Comparison of ENCODE assay signal across 12 cellular contexts in the genomic region with DNA sequence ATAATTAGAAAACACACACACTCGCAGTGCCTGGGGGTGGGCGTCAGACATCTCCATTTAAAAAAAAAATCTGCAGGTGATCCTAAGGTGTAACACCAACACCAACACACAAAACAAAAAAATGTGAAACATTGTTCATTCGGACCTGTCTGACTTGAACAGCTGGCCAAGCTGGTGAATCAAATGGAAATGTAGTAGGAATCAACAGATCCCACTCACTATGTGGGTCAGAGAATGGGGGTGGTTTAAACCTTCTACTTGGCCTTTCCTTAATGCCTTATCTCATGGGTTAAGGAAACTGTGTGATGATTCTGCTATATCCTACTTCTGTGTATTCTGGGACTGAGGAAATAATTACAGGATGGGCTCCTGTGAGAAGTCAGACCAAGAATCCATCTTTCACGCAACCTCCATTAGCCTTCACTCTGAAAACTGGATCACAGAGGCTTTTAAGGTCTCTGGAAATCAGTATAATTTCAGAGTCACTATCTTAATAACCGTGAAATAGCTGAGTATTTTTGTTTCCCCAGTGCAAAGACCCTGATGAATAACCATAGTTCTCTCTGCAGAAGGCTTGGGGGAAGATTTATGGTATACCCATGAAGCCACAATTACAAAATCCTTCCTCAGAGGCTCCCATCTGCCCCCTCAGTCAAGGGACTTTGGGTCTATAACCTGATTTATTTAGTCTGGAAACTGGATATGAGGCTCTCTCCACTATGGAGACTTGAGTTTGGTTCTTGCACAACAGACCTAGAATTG. TPM values are rescaled to one million over a fixed set of nuclear protein-coding genes. Genes with fewer than 3 reads are reported as not detected.
DNase-seq lines count a peak whose midpoint lies in the region; ATAC-seq and TF ChIP-seq lines count a peak whose summit lies in the region.
"Had no signal": no experiment of that assay in that cellular context is flagged by ENCODE, and none has a peak within 500 bp of the region (broad histone marks: within the 10 kb centered on the region; RNA-seq: fewer than 3 reads in every experiment).

No MANE protein-coding gene starts in this region.

- peak overlapping the region; percentile 37 for H3K27ac Mint-ChIP-seq in nephron progenitor cell
- H3K27ac Mint-ChIP-seq: CD4-positive, CD25-positive, alpha-beta regulatory T cell had no signal

- POLR2A ChIA-PET in A673 (lab: Charles Lee; ENCODE audit: low non-redundant PET) = no interaction called here

- peak; percentile 16; the same call in 1 of the 3 replicates for ATAC-seq in RWPE2 (ENCODE audit: low read depth)

- H3K27ac ChIP-seq in 22Rv1 = peak overlapping the region; percentile 44
- no peak overlapping the region for H3K27ac ChIP-seq in A673 (ENCODE audit: low read depth, low read length, poor library complexity, severe bottlenecking)
- H3K27ac ChIP-seq in RWPE2 (ENCODE audit: poor library complexity, severe bottlenecking) = no peak overlapping the region
- no peak overlapping the region for H3K27ac ChIP-seq in sigmoid colon
- H3K27ac ChIP-seq: BLaER1 treated with 17β-estradiol and CSF1 and Interleukin-3, amounts not matched to agents 10 nM and 100 nM had no signal

- no peaks in the 10 kb centered on the region for H3K27me3 Mint-ChIP-seq in nephron progenitor cell (ENCODE audit: low read depth, poor library complexity)
- H3K27me3 Mint-ChIP-seq: CD4-positive, CD25-positive, alpha-beta regulatory T cell had no signal

- TF ChIP-seq CTCF in 22Rv1 (IDR thresholded peaks at IDR 0.05) (no peak), A673 (conservative IDR thresholded peaks at IDR 0.05; ENCODE audit: low read depth, low read length) (no peak), RWPE2 (IDR thresholded peaks at IDR 0.05; ENCODE audit: poor library complexity, severe bottlenecking) (no peak), nephron progenitor cell (IDR thresholded peaks at IDR 0.05) (no peak), sigmoid colon (IDR thresholded peaks at IDR 0.05) (no peak)

- WGBS in sigmoid colon, 2 donors = 87 to 94% methylated on average over 5 of the region's 5 CpGs

- DNase-seq in A673 (ENCODE audit: low spot score) (peak; percentile 34), RWPE2 (ENCODE audit: low spot score) (no peak), nephron progenitor cell (no peak), activated gamma-delta T cell (lab: John Stamatoyannopoulos, UW) (no peak), sigmoid colon (no peak)
- DNase-seq: AML-193; CD4-positive, CD25-positive, alpha-beta regulatory T cell; DMS 273 treated with DMSO at 0.1 percent for 48 hours; IMR-90 had no signal

- intact Hi-C loops in A673 (cut with micrococcal nuclease; ENCODE audit: unreplicated experiment) = loop anchor here (10.0 kb wide), 1 partner anchor 185 kb away; no protein-coding TSS in a partner anchor
- intact Hi-C loops in sigmoid colon (cut with DNase I) = no loop called here

- H3K9me3 ChIP-seq in A673 (ENCODE audit: low read depth, low read length, poor library complexity, severe bottlenecking) = no peaks in the 10 kb centered on the region
- H3K9me3 ChIP-seq in RWPE2 (ENCODE audit: severe bottlenecking) = no peaks in the 10 kb centered on the region
- no peaks in the 10 kb centered on the region for H3K9me3 ChIP-seq in sigmoid colon
- H3K9me3 ChIP-seq: BLaER1 treated with 17β-estradiol and CSF1 and Interleukin-3, amounts not matched to agents 10 nM and 100 nM; HAP-1 had no signal

- H3K4me3 ChIP-seq in A673 (ENCODE audit: low read depth, low read length, poor library complexity, severe bottlenecking) (no peak overlapping the region), RWPE2 (ENCODE audit: severe bottlenecking) (no peak overlapping the region), sigmoid colon (no peak overlapping the region)
- H3K4me3 ChIP-seq: BLaER1 treated with 17β-estradiol and CSF1 and Interleukin-3, amounts not matched to agents 10 nM and 100 nM; HAP-1 had no signal

- peaks cover 7% of the 10 kb centered on the region for H3K4me1 Mint-ChIP-seq in nephron progenitor cell

- H3K27me3 ChIP-seq in A673 (replicated peaks; ENCODE audit: insufficient read depth, low read depth, low read length, poor library complexity) = no peaks in the 10 kb centered on the region
- no peaks in the 10 kb centered on the region for H3K27me3 ChIP-seq in RWPE2 (ENCODE audit: insufficient read depth, poor library complexity, severe bottlenecking)
- H3K27me3 ChIP-seq in sigmoid colon = no peaks in the 10 kb centered on the region
- H3K27me3 ChIP-seq: BLaER1 treated with 17β-estradiol and CSF1 and Interleukin-3, amounts not matched to agents 10 nM and 100 nM had no signal

- peaks cover 20% of the 10 kb centered on the region for H3K36me3 Mint-ChIP-seq in nephron progenitor cell (ENCODE audit: low read depth)

- no peak for TF ChIP-seq POLR2A in sigmoid colon (IDR thresholded peaks at IDR 0.05)

- no TSS peak for BruUV-seq in A673 (replicated peaks; lab: Mats Ljungman, UMichigan)

- H3K4me1 ChIP-seq in A673 (ENCODE audit: insufficient read depth, low read length, poor library complexity, severe bottlenecking) (peaks cover 12% of the 10 kb centered on the region), RWPE2 (ENCODE audit: insufficient read depth, poor library complexity, severe bottlenecking) (no peaks in the 10 kb centered on the region), sigmoid colon (no peaks in the 10 kb centered on the region)
- H3K4me1 ChIP-seq: HAP-1 had no signal

- H3K36me3 ChIP-seq in A673 (ENCODE audit: insufficient read depth, low read length, poor library complexity, severe bottlenecking) (peaks cover 24% of the 10 kb centered on the region), RWPE2 (ENCODE audit: low read depth) (peaks cover 26% of the 10 kb centered on the region), sigmoid colon (peaks cover 0 to 24% (median 3%) of the 10 kb centered on the region in 4 donors)

- CTCF ChIA-PET in A673 (lab: Charles Lee) = no interaction called here

- H3K9me3 Mint-ChIP-seq in nephron progenitor cell = peaks cover 4% of the 10 kb centered on the region
- H3K9me3 Mint-ChIP-seq: CD4-positive, CD25-positive, alpha-beta regulatory T cell had no signal

- TF ChIP-seq EP300 in sigmoid colon (IDR thresholded peaks at IDR 0.05) = no peak

- H3K4me3 Mint-ChIP-seq in nephron progenitor cell = no peak overlapping the region
- H3K4me3 Mint-ChIP-seq: CD4-positive, CD25-positive, alpha-beta regulatory T cell had no signal

RNA-seq across cellular contexts. Expression of a gene that starts 17.2 kb away (rescaled TPM):
- 46.7 and 54.1 TPM in 2 replicates for total RNA-seq in A673 (2021)
- 10 to 100 TPM; 17.6 to 23.8 (median 19.5) TPM for total RNA-seq in sigmoid colon
- polyA plus RNA-seq in sigmoid colon = 10 to 100 TPM; 38.8 to 44.2 (median 43.8) TPM
